ENCODE assay signal across 3 cellular contexts in the genomic region with DNA sequence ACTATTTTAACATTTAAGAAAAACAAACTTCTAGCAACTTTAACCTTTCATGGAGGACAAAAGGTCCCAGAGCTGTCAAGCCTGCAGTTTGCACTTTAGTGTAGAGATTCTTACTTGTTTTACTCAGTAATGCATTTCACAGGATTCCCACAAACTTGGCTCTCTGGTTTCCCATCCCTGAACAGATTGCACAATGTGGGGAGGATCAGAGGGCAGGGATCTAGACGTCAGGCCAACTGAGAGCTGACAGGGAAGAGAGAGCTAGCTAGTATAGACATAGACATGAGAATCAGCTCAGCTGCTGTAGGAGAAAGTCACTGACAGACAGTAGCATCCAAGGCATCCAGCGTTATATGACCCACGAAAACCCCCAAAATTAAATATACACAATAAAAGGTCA.
TF ChIP-seq lines count a peak whose summit lies in the region.

No MANE protein-coding gene starts in this region.

TF ChIP-seq in Ishikawa, 13 proteins besides CTCF, POLR2A, EP300 and RAD21:
- TF ChIP-seq MAX (IDR thresholded peaks at IDR 0.05): no peak
- TF ChIP-seq ZBTB7A (IDR thresholded peaks at IDR 0.05; ENCODE audit: low read depth): no peak
- TF ChIP-seq CEBPB (IDR thresholded peaks at IDR 0.05): peak; percentile 48
- no peak for TF ChIP-seq EGR1 (IDR thresholded peaks at IDR 0.05)

TF ChIP-seq in endothelial cell of umbilical vein, 7 proteins besides CTCF, POLR2A, EP300 and RAD21:
- TF ChIP-seq FOS (IDR thresholded peaks at IDR 0.05; ENCODE audit: borderline replicate concordance, insufficient read depth, low read length) (no peak), POLR2AphosphoS5 (IDR thresholded peaks at IDR 0.05; ENCODE audit: insufficient read depth, low read depth, low read length) (no peak), MYC (IDR thresholded peaks at IDR 0.05; ENCODE audit: low read depth, low read length) (no peak), GATA2 (IDR thresholded peaks at IDR 0.05; ENCODE audit: insufficient read depth, insufficient read length, low read depth, low read length) (no peak), MAX (IDR thresholded peaks at IDR 0.05; ENCODE audit: insufficient read depth, insufficient read length) (no peak)

TF ChIP-seq in HepG2, 621 proteins besides CTCF, POLR2A, EP300 and RAD21:
- TF ChIP-seq ZNF292 (CRISPR knock-in tag; IDR thresholded peaks at IDR 0.05; ENCODE audit: borderline replicate concordance, low read depth): peak; percentile 39; the same call in 1 of the 2 replicates
- no peak for TF ChIP-seq ZNF850 (CRISPR knock-in tag; conservative IDR thresholded peaks at IDR 0.05)
- TF ChIP-seq CEBPG (CRISPR knock-in tag; IDR thresholded peaks at IDR 0.05): peak; percentile 95
- peak; percentile 47; the same call in 1 of the 2 replicates for TF ChIP-seq HNF4A (CRISPR knock-in tag; IDR thresholded peaks at IDR 0.05)
- peak; percentile 92 for TF ChIP-seq CEBPB (IDR thresholded peaks at IDR 0.05; ENCODE audit: borderline replicate concordance, low read depth, low read length)
- peak; percentile 30; the same call in 1 of the 2 replicates for TF ChIP-seq ZNF121 (CRISPR knock-in tag; IDR thresholded peaks at IDR 0.05)
- TF ChIP-seq, protein P1, sequence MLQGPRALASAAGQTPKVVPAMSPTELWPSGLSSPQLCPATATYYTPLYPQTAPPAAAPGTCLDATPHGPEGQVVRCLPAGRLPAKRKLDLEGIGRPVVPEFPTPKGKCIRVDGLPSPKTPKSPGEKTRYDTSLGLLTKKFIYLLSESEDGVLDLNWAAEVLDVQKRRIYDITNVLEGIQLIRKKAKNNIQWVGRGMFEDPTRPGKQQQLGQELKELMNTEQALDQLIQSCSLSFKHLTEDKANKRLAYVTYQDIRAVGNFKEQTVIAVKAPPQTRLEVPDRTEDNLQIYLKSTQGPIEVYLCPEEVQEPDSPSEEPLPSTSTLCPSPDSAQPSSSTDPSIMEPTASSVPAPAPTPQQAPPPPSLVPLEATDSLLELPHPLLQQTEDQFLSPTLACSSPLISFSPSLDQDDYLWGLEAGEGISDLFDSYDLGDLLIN (CRISPR knock-in tag; IDR thresholded peaks at IDR 0.05; ENCODE audit: borderline replicate concordance): no peak
TF ChIP-seq in HepG2: peak in this region for 5.
